Comparison of ENCODE assay signal across 33 cellular contexts in genomic region chrX:142688256-142688655, GRCh38.
"Had no signal": no experiment of that assay in that cellular context is flagged by ENCODE, and none has a peak within 500 bp of the region (broad histone marks: within the 10 kb centered on the region; RNA-seq: fewer than 3 reads in every experiment).

No MANE protein-coding gene starts in this region.

- H3K27me3 ChIP-seq: adrenal gland, ascending aorta, body of pancreas, brain microvascular endothelial cell, cardiac muscle cell had no signal

- H3K9me3 ChIP-seq: adrenal gland, ascending aorta, body of pancreas, breast epithelium had no signal

- ATAC-seq: activated naive CD4-positive, alpha-beta T cell treated with anti-CD3 and anti-CD28 coated beads, Interleukin-2, amount 50 U/mL, for 72 hours; activated naive CD8-positive, alpha-beta T cell treated with anti-CD3 and anti-CD28 coated beads, Interleukin-2, amount 50 U/mL, for 24 hours; activated T-cell treated with anti-CD3 and anti-CD28 coated beads, Interleukin-2, amount 50 U/mL, for 4 hours; activated T-cell treated with anti-CD3 and anti-CD28 coated beads, Interleukin-2, amount 50 U/mL, for 72 hours; activated T-helper 17 cell treated with anti-CD3 and anti-CD28 coated beads, Interleukin-2, amount 50 U/mL, for 72 hours; body of pancreas had no signal

- H3K4me3 ChIP-seq: adrenal gland, ascending aorta, body of pancreas, breast epithelium, cardiac muscle cell had no signal

- H3K36me3 ChIP-seq: adrenal gland, ascending aorta, brain microvascular endothelial cell, breast epithelium, cardiac muscle cell had no signal

- H3K27ac ChIP-seq: adrenal gland, ascending aorta, body of pancreas, brain microvascular endothelial cell, breast epithelium, cardiac muscle cell had no signal

- H3K4me1 ChIP-seq: adrenal gland, ascending aorta, breast epithelium had no signal

- FAIRE-seq: astrocyte, bronchial epithelial cell had no signal

- DNase-seq: activated effector memory CD4-positive, alpha-beta T cell treated with anti-CD3 and anti-CD28 coated beads, Interleukin-2, amount 50 U/mL, for 16 hours; activated effector memory CD4-positive, alpha-beta T cell treated with Interleukin-2 at 50 U/mL for 16 hours; activated gamma-delta T cell; activated gamma-delta T cell treated with Interleukin-2 at 50 U/mL for 16 hours; activated naive CD4-positive, alpha-beta T cell; activated naive CD4-positive, alpha-beta T cell treated with anti-CD3 and anti-CD28 coated beads for 36 hours; activated naive CD4-positive, alpha-beta T cell treated with anti-CD3 and anti-CD28 coated beads, Interleukin-2, amount 10 ng/mL, durations not matched to agents 7 days and 5 days; activated naive CD4-positive, alpha-beta T cell treated with anti-CD3 and anti-CD28 coated beads, Interleukin-2, amount 50 U/mL, for 16 hours; activated naive CD4-positive, alpha-beta T cell treated with Interleukin-2 at 50 U/mL for 16 hours; activated naive CD8-positive, alpha-beta T cell treated with anti-CD3 and anti-CD28 coated beads for 36 hours; activated naive CD8-positive, alpha-beta T cell treated with anti-CD3 and anti-CD28 coated beads, Interleukin-2, amount 10 ng/mL, durations not matched to agents 7 days and 5 days; activated naive CD8-positive, alpha-beta T cell treated with anti-CD3 and anti-CD28 coated beads, Interleukin-2, amount 50 U/mL, for 24 hours; activated T-cell treated with anti-CD3 and anti-CD28 coated beads, Interleukin-2, amount 50 U/mL, for 24 hours; activated T-cell treated with anti-CD3 and anti-CD28 coated beads, Interleukin-2, amount 50 U/mL, for 4 hours; activated T-cell treated with anti-CD3 and anti-CD28 coated beads, Interleukin-2, amount 50 U/mL, for 48 hours; activated T-cell treated with anti-CD3 and anti-CD28 coated beads, Interleukin-2, amount 50 U/mL, for 72 hours; adrenal gland; amniotic stem cell; amygdala; anterior cingulate cortex; aorta; body of pancreas; brain microvascular endothelial cell; caudate nucleus; central memory CD4-positive, alpha-beta T cell; cerebellar nuclear complex had no signal
